ENCODE assay signal across 12 cellular contexts in genomic region chr16:57131351-57131970, GRCh38. TPM values are rescaled to one million over a fixed set of nuclear protein-coding genes. Genes with fewer than 3 reads are reported as not detected.
A peak's percentile ranks its signal among the peaks of the same experiment; 100 is the strongest.
DNase-seq lines count a peak whose midpoint lies in the region; ATAC-seq, FAIRE-seq and TF ChIP-seq lines count a peak whose summit lies in the region.
"Had no signal": no experiment of that assay in that cellular context is flagged by ENCODE, and none has a peak within 500 bp of the region (broad histone marks: within the 10 kb centered on the region; RNA-seq: fewer than 3 reads in every experiment).

No MANE protein-coding gene starts in this region.

- H3K27me3 ChIP-seq in CD8-positive, alpha-beta T cell (ENCODE audit: insufficient read depth, low read length): no peaks in the 10 kb centered on the region
- H3K27me3 ChIP-seq: right atrium auricular region had no signal

- intact Hi-C loops in CD8-positive, alpha-beta T cell (cut with DNase I, micrococcal nuclease): no loop called here

- no peaks in the 10 kb centered on the region for H3K36me3 ChIP-seq in CD8-positive, alpha-beta T cell (ENCODE audit: insufficient read depth, low read length)
- H3K36me3 ChIP-seq: right atrium auricular region had no signal

- DNase-seq in CD8-positive, alpha-beta T cell: peak in 2 of 7 experiments; percentile 30 to 48
- no peak for DNase-seq in WTC11 (ENCODE audit: low spot score)
- peak; percentile 52 to 70 for DNase-seq in frontal cortex (ENCODE audit: low spot score in 2 of 2)
- peak; percentile 93 for DNase-seq in pons (ENCODE audit: low spot score)
- no peak for DNase-seq in NCI-H2171 (lab: John Stamatoyannopoulos, UW)
- no peak for DNase-seq in NCI-H1417 (lab: John Stamatoyannopoulos, UW)
- no peak for DNase-seq in NCI-H510A treated with DMSO at 0.1 percent for 48 hours (lab: John Stamatoyannopoulos, UW)
- DNase-seq: mammary epithelial cell, NCI-H1048, NCI-H446 had no signal

- no peaks in the 10 kb centered on the region for H3K27me3 Mint-ChIP-seq in CD8-positive, alpha-beta T cell (ENCODE audit: low read depth)
- no peaks in the 10 kb centered on the region for H3K27me3 Mint-ChIP-seq in WTC11 (ENCODE audit: low read depth)

- CTCF ChIA-PET in CD8-positive, alpha-beta T cell (lab: Charles Lee): interaction anchor here (1.2 to 1.3 kb wide), 2 partner anchors 38 to 48 kb away, joined by 4 read pairs; partner anchors contain the start of gene CPNE2
- CTCF ChIA-PET in WTC11 (lab: Charles Lee): interaction anchor here (0.9 kb wide), 1 partner anchor 39 kb away, joined by 3 read pairs; the partner anchor contains the start of gene CPNE2

- peaks cover 94% of the 10 kb centered on the region for H3K4me1 Mint-ChIP-seq in CD8-positive, alpha-beta T cell (ENCODE audit: low read depth)
- H3K4me1 Mint-ChIP-seq in WTC11: peaks cover 14% of the 10 kb centered on the region

- no peak overlapping the region for H3K4me3 ChIP-seq in CD8-positive, alpha-beta T cell (ENCODE audit: low read depth, low read length)
- H3K4me3 ChIP-seq: right atrium auricular region had no signal

- TF ChIP-seq CTCF in CD8-positive, alpha-beta T cell (IDR thresholded peaks at IDR 0.05): no peak
- TF ChIP-seq CTCF in WTC11 (IDR thresholded peaks at IDR 0.05): no peak

- peaks cover 97% of the 10 kb centered on the region for H3K4me1 ChIP-seq in CD8-positive, alpha-beta T cell (ENCODE audit: insufficient read depth, low read length)
- H3K4me1 ChIP-seq: right atrium auricular region had no signal

- H3K9me3 ChIP-seq in CD8-positive, alpha-beta T cell (ENCODE audit: low read length): no peaks in the 10 kb centered on the region
- H3K9me3 ChIP-seq: right atrium auricular region had no signal

- H3K36me3 Mint-ChIP-seq in CD8-positive, alpha-beta T cell: peaks cover 4% of the 10 kb centered on the region
- no peaks in the 10 kb centered on the region for H3K36me3 Mint-ChIP-seq in WTC11

- no peaks in the 10 kb centered on the region for H3K9me3 Mint-ChIP-seq in CD8-positive, alpha-beta T cell
- no peaks in the 10 kb centered on the region for H3K9me3 Mint-ChIP-seq in WTC11

- no peak for FAIRE-seq in frontal cortex (lab: Jason Lieb, UNC)

- peak overlapping the region; percentile 97 for H3K27ac Mint-ChIP-seq in CD8-positive, alpha-beta T cell
- no peak overlapping the region for H3K27ac Mint-ChIP-seq in WTC11

- ATAC-seq in CD8-positive, alpha-beta T cell: no peak
- ATAC-seq in WTC11 (no peak), HG03469 (IDR thresholded peaks at IDR 0.05; ENCODE audit: unreplicated experiment) (no peak)

- H3K4me3 Mint-ChIP-seq in CD8-positive, alpha-beta T cell: peak overlapping the region; percentile 83
- no peak overlapping the region for H3K4me3 Mint-ChIP-seq in WTC11

- peak overlapping the region; percentile 40 for H3K27ac ChIP-seq in CD8-positive, alpha-beta T cell (ENCODE audit: low read depth, low read length)
- H3K27ac ChIP-seq: right atrium auricular region had no signal

- POLR2A ChIA-PET in CD8-positive, alpha-beta T cell (lab: Charles Lee): interaction anchor here (0.8 to 1.0 kb wide), 2 partner anchors 12 to 39 kb away, joined by 3 to 6 read pairs; no protein-coding TSS in a partner anchor
- POLR2A ChIA-PET in WTC11 (lab: Charles Lee): interaction anchor here (0.7 kb wide), 1 partner anchor 52 kb away, joined by 3 read pairs; no protein-coding TSS in a partner anchor

TF ChIP-seq in WTC11, 78 proteins besides CTCF, POLR2A, EP300 and RAD21:
- no peak for TF ChIP-seq GRHL2 (CRISPR knock-in tag; IDR thresholded peaks at IDR 0.05; ENCODE audit: insufficient replicate concordance, severe bottlenecking)
- TF ChIP-seq GTF2I (CRISPR knock-in tag; conservative IDR thresholded peaks at IDR 0.05): peak; percentile 30; the same call in 1 of the 2 replicates

RNA-seq across cellular contexts. Expression of gene CPNE2, which starts 39.1 kb away (rescaled TPM):
- 1 to 10 TPM; 5.7 to 6.8 TPM for total RNA-seq in CD8-positive, alpha-beta T cell
- total RNA-seq in WTC11 (2021) (14.0 to 17.9 TPM (median 16.7 TPM) in 3 replicates), frontal cortex (44.8 TPM)

RNA-seq across cellular contexts. Expression of gene PSME3IP1, which starts 54.4 kb away (rescaled TPM):
- total RNA-seq in CD8-positive, alpha-beta T cell: 10 to 100 TPM; 82.6 to 87.2 TPM
- total RNA-seq in WTC11 (2021): 102 to 107 TPM (median 104 TPM) in 3 replicates
- 142 TPM for total RNA-seq in frontal cortex

RNA-seq across cellular contexts. Expression of gene RSPRY1, which starts 54.7 kb away (rescaled TPM):
- 10 to 100 TPM; 22.4 to 23.2 TPM for total RNA-seq in CD8-positive, alpha-beta T cell
- total RNA-seq in WTC11 (2021) (22.7 to 28.5 TPM (median 26.8 TPM) in 3 replicates), frontal cortex (69.7 TPM)

Comparison
In these comparisons a context has a peak if more than half of its experiments do, and no peak if none do; other contexts are left out.
1. DNase-seq: peak in frontal cortex (2 of 2) and pons (single experiment); none in WTC11 (single experiment), NCI-H2171 (single experiment), NCI-H1417 (0 of 3) and NCI-H510A treated with DMSO at 0.1 percent for 48 hours (single experiment).